Comparison of ENCODE assay signal across 1 cellular context in the genomic region with DNA sequence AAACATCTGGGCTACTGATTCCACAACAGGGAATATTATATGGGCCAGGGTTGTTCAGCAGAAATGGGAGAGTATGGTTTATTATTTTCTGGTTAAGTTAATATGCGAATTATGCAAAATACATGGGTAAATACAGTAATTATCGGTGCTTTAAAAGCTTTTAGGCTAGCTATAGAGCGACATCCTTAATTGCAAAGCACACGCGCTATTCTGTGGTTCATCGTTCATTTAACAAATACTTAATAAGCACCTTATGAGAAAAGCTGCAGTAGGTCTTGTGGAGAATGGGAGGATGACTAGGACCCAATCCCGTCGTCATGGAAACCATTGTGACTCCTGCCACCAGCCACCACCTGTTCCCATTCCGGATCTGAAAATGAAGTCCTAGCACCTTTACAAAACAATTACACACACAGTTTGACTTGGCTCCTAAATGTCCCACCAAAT.
TF ChIP-seq lines count a peak whose summit lies in the region.

No MANE protein-coding gene starts in this region.

TF ChIP-seq in GM23338, 12 proteins besides CTCF, POLR2A, EP300 and RAD21 (continued from another document):
- TF ChIP-seq, protein P1, sequence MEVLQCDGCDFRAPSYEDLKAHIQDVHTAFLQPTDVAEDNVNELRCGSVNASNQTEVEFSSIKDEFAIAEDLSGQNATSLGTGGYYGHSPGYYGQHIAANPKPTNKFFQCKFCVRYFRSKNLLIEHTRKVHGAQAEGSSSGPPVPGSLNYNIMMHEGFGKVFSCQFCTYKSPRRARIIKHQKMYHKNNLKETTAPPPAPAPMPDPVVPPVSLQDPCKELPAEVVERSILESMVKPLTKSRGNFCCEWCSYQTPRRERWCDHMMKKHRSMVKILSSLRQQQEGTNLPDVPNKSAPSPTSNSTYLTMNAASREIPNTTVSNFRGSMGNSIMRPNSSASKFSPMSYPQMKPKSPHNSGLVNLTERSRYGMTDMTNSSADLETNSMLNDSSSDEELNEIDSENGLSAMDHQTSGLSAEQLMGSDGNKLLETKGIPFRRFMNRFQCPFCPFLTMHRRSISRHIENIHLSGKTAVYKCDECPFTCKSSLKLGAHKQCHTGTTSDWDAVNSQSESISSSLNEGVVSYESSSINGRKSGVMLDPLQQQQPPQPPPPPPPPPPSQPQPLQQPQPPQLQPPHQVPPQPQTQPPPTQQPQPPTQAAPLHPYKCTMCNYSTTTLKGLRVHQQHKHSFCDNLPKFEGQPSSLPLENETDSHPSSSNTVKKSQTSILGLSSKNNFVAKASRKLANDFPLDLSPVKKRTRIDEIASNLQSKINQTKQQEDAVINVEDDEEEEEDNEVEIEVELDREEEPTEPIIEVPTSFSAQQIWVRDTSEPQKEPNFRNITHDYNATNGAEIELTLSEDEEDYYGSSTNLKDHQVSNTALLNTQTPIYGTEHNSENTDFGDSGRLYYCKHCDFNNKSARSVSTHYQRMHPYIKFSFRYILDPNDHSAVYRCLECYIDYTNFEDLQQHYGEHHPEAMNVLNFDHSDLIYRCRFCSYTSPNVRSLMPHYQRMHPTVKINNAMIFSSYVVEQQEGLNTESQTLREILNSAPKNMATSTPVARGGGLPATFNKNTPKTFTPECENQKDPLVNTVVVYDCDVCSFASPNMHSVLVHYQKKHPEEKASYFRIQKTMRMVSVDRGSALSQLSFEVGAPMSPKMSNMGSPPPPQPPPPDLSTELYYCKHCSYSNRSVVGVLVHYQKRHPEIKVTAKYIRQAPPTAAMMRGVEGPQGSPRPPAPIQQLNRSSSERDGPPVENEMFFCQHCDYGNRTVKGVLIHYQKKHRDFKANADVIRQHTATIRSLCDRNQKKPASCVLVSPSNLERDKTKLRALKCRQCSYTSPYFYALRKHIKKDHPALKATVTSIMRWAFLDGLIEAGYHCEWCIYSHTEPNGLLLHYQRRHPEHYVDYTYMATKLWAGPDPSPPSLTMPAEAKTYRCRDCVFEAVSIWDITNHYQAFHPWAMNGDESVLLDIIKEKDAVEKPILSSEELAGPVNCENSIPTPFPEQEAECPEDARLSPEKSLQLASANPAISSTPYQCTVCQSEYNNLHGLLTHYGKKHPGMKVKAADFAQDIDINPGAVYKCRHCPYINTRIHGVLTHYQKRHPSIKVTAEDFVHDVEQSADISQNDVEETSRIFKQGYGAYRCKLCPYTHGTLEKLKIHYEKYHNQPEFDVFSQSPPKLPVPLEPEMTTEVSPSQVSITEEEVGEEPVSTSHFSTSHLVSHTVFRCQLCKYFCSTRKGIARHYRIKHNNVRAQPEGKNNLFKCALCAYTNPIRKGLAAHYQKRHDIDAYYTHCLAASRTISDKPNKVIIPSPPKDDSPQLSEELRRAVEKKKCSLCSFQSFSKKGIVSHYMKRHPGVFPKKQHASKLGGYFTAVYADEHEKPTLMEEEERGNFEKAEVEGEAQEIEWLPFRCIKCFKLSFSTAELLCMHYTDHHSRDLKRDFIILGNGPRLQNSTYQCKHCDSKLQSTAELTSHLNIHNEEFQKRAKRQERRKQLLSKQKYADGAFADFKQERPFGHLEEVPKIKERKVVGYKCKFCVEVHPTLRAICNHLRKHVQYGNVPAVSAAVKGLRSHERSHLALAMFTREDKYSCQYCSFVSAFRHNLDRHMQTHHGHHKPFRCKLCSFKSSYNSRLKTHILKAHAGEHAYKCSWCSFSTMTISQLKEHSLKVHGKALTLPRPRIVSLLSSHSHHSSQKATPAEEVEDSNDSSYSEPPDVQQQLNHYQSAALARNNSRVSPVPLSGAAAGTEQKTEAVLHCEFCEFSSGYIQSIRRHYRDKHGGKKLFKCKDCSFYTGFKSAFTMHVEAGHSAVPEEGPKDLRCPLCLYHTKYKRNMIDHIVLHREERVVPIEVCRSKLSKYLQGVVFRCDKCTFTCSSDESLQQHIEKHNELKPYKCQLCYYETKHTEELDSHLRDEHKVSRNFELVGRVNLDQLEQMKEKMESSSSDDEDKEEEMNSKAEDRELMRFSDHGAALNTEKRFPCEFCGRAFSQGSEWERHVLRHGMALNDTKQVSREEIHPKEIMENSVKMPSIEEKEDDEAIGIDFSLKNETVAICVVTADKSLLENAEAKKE (CRISPR knock-in tag; IDR thresholded peaks at IDR 0.05): no peak
- no peak for TF ChIP-seq POLR2AphosphoS5 (IDR thresholded peaks at IDR 0.05; ENCODE audit: low read depth)
